Comparison of ENCODE assay signal across 11 cellular contexts in the genomic region with DNA sequence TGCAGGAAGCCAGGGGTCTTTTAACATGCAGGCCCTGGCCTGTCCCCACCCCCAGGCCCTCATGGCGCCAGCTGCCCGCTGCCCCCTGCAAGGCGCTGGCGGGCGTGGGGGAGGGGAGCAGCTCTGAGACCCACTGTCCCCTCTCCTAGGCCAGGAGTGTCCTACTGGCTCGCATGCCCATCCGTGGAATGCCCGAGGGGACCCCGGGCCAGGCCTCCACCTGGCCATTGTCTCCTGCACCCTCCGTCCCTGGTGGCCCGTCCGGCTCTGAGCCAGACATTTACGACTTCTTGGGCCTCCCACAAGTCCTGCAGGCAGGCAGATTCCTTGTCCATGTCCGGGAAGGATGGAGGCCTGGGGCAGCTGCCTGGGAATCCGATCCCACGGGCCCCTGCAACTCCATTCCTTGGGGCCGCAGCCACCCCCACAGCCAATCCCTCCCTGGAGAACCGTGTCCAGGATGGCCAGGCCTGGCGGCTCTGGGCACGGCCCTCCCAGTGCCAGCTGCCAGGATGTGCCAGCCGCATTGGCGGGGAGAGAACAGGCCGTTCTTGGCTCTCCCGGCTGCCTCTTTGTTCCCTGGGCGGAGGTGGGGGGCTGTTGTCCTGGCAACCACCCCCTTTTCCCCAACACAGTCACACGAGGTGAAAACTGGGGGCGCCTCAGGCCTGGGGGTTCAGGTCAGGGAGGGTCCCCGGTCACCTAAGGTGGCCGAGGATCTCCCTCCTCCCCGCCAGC. TPM values are rescaled to one million over a fixed set of nuclear protein-coding genes. Genes with fewer than 3 reads are reported as not detected.
DNase-seq lines count a peak whose midpoint lies in the region; ATAC-seq and TF ChIP-seq lines count a peak whose summit lies in the region.
"Had no signal": no experiment of that assay in that cellular context is flagged by ENCODE, and none has a peak within 500 bp of the region (broad histone marks: within the 10 kb centered on the region; RNA-seq: fewer than 3 reads in every experiment).

No MANE protein-coding gene starts in this region.

- peaks cover 14% of the 10 kb centered on the region for H3K4me1 Mint-ChIP-seq in nephron progenitor cell
- peaks cover 0 to under 1% of the 10 kb centered on the region in 2 donors for H3K4me1 Mint-ChIP-seq in natural killer cell

- no peaks in the 10 kb centered on the region for H3K27me3 ChIP-seq in transverse colon
- no peaks in the 10 kb centered on the region for H3K27me3 ChIP-seq in HAP-1 (ENCODE audit: low read depth)

- H3K9me3 Mint-ChIP-seq in nephron progenitor cell, result no peaks in the 10 kb centered on the region
- no peaks in the 10 kb centered on the region for H3K9me3 Mint-ChIP-seq in natural killer cell

- H3K27ac ChIP-seq in transverse colon, result peak overlapping the region; percentile 22 to 70 (median 38)
- H3K27ac ChIP-seq: VCaP had no signal

- TF ChIP-seq EP300 in transverse colon (IDR thresholded peaks at IDR 0.05; ENCODE audit: low read depth), result peak; percentile 16

- ATAC-seq in esophagus mucosa (peak; percentile 46), natural killer cell (no peak)

- no peaks in the 10 kb centered on the region for H3K36me3 ChIP-seq in transverse colon
- no peaks in the 10 kb centered on the region for H3K36me3 ChIP-seq in HAP-1 (replicated peaks)

- TF ChIP-seq CTCF in nephron progenitor cell (IDR thresholded peaks at IDR 0.05), result no peak
- no peak for TF ChIP-seq CTCF in transverse colon (IDR thresholded peaks at IDR 0.05)
- TF ChIP-seq CTCF in natural killer cell (IDR thresholded peaks at IDR 0.05), result no peak

- TF ChIP-seq POLR2A in transverse colon (IDR thresholded peaks at IDR 0.05), result no peak

- WGBS in transverse colon (ENCODE audit: low coverage in 1 of 2), 2 donors, result 21 to 54% methylated on average over 6 to 29 of the region's 30 CpGs

- in situ Hi-C loops in transverse colon (cut with MboI; ENCODE audit: low pct_ligation_motif_present in 1 of 4, low pct_unique_long_range_greater_than_20kb in 1 of 4, low sequenced_read_pairs in 3 of 4), result loop anchor here in 1 of 4 donors (10.0 kb wide), 1 partner anchor 157 kb away; no protein-coding TSS in a partner anchor
- in situ Hi-C loops in HAP-1 (cut with MboI; ENCODE audit: low sequenced_read_pairs), result no loop called here

- no peak overlapping the region for H3K4me3 Mint-ChIP-seq in nephron progenitor cell
- H3K4me3 Mint-ChIP-seq in natural killer cell, result no peak overlapping the region

- no peak overlapping the region for H3K4me3 ChIP-seq in transverse colon
- H3K4me3 ChIP-seq in HAP-1, result no peak overlapping the region
- H3K4me3 ChIP-seq: skin epidermis had no signal

- peak; percentile 59 for DNase-seq in activated CD8-positive, alpha-beta memory T cell treated with anti-CD3 and anti-CD28 coated beads for 24 hours
- no peak for DNase-seq in activated CD8-positive, alpha-beta memory T cell treated with anti-CD3 and anti-CD28 coated beads, Interleukin-2, amount 50 U/mL, for 4 hours
- peak; percentile 38 for DNase-seq in nephron progenitor cell
- peak; percentile 31 for DNase-seq in transverse colon
- DNase-seq in foreskin melanocyte, result no peak
- DNase-seq in HAP-1 (ENCODE audit: low spot score in 2 of 2), result no peak
- no peak for DNase-seq in natural killer cell
- DNase-seq: NCI-H82 had no signal

- H3K27ac Mint-ChIP-seq in nephron progenitor cell, result no peak overlapping the region
- no peak overlapping the region for H3K27ac Mint-ChIP-seq in natural killer cell

- H3K36me3 Mint-ChIP-seq in nephron progenitor cell (ENCODE audit: low read depth) (no peaks in the 10 kb centered on the region), natural killer cell (no peaks in the 10 kb centered on the region)

- H3K4me1 ChIP-seq in transverse colon, result peaks cover 0 to 11% (median 0%) of the 10 kb centered on the region in 4 donors
- no peaks in the 10 kb centered on the region for H3K4me1 ChIP-seq in HAP-1

- H3K27me3 Mint-ChIP-seq in nephron progenitor cell (ENCODE audit: low read depth, poor library complexity) (peaks cover 9% of the 10 kb centered on the region), natural killer cell (ENCODE audit: low read depth in 2 of 2) (no peaks in the 10 kb centered on the region)

- intact Hi-C loops in transverse colon (cut with DNase I; ENCODE audit: low total_unique reads) (no loop called here), natural killer cell (cut with micrococcal nuclease) (no loop called here)

- no peaks in the 10 kb centered on the region for H3K9me3 ChIP-seq in transverse colon
- no peaks in the 10 kb centered on the region for H3K9me3 ChIP-seq in HAP-1

RNA-seq across cellular contexts. Expression of a gene that starts 10.5 kb away (rescaled TPM):
- total RNA-seq in esophagus mucosa (152 TPM), transverse colon (10 to 100 TPM; 27.5 to 85.5 (median 77.1) TPM), natural killer cell (10 to 100 TPM; 26.6 to 28.7 (median 28.3) TPM)

RNA-seq across cellular contexts. Expression of a gene that starts 24.8 kb away (rescaled TPM):
- total RNA-seq in esophagus mucosa, result not detected
- total RNA-seq in transverse colon, result 1 to 10 TPM in 1 of 4 donors, not detected in 3; 1.3 TPM
- total RNA-seq in natural killer cell, result 10 to 100 TPM in 1 of 3 donors, 1 to 10 TPM in 2; 5.9 to 13.0 (median 8.8) TPM

RNA-seq across cellular contexts. Expression of a gene that starts 31.4 kb away (rescaled TPM):
- total RNA-seq in esophagus mucosa, result 13.5 TPM
- total RNA-seq in transverse colon, result 10 to 100 TPM in 2 of 4 donors, 1 to 10 TPM in 2; 2.9 to 41.2 (median 12.0) TPM
- total RNA-seq in natural killer cell, result 1 to 10 TPM; 2.8 to 4.6 (median 4.1) TPM

RNA-seq across cellular contexts. Expression of a gene that starts 46.4 kb away (rescaled TPM):
- total RNA-seq in esophagus mucosa (24.4 TPM), transverse colon (10 to 100 TPM; 17.7 to 66.6 (median 20.8) TPM), natural killer cell (10 to 100 TPM; 22.6 to 24.8 (median 22.7) TPM)

Comparison
In these comparisons a context has a peak if more than half of its experiments do, and no peak if none do; other contexts are left out.
1. DNase-seq: peak in activated CD8-positive, alpha-beta memory T cell treated with anti-CD3 and anti-CD28 coated beads for 24 hours (single experiment), nephron progenitor cell (single experiment) and transverse colon (single experiment); none in activated CD8-positive, alpha-beta memory T cell treated with anti-CD3 and anti-CD28 coated beads, Interleukin-2, amount 50 U/mL, for 4 hours (single experiment), foreskin melanocyte (single experiment), HAP-1 (0 of 2) and natural killer cell (single experiment).